ENCODE assay signal across 8 cellular contexts in genomic region chr15:59174846-59175831, GRCh38. TPM values are rescaled to one million over a fixed set of nuclear protein-coding genes. Genes with fewer than 3 reads are reported as not detected.
DNase-seq lines count a peak whose midpoint lies in the region; ATAC-seq and TF ChIP-seq lines count a peak whose summit lies in the region.

No MANE protein-coding gene starts in this region.

- intact Hi-C loops in sciatic nerve (cut with DNase I), result no loop called here

- H3K9me3 ChIP-seq in Peyer's patch, result no peaks in the 10 kb centered on the region
- H3K9me3 ChIP-seq in right atrium auricular region, result no peaks in the 10 kb centered on the region

- TF ChIP-seq CTCF in Peyer's patch (IDR thresholded peaks at IDR 0.05), result peak in 5 of 6 experiments; percentile 9 to 81 (median 72)
- peak; percentile 36 to 73 for TF ChIP-seq CTCF in right atrium auricular region (IDR thresholded peaks at IDR 0.05)

- H3K36me3 ChIP-seq in Peyer's patch (peaks cover 0 to 80% (median 0%) of the 10 kb centered on the region in 3 donors), right atrium auricular region (peaks cover 21% of the 10 kb centered on the region)

- DNase-seq in NCI-H345 (lab: John Stamatoyannopoulos, UW) (peak; percentile 45), NCI-H345 treated with DMSO at 0.1 percent for 48 hours (lab: John Stamatoyannopoulos, UW; ENCODE audit: unreplicated experiment) (no peak), HT1080 (ENCODE audit: low read depth) (peak; percentile 81), Peyer's patch (peak; percentile 28 to 81 (median 65)), amniotic epithelial cell (ENCODE audit: low read depth) (peak; percentile 92), right atrium auricular region (ENCODE audit: low spot score) (peak; percentile 76), sciatic nerve (ENCODE audit: low spot score) (no peak)

- TF ChIP-seq POLR2A in Peyer's patch (IDR thresholded peaks at IDR 0.05), result no peak

- no peak overlapping the region for H3K4me3 ChIP-seq in Peyer's patch
- no peak overlapping the region for H3K4me3 ChIP-seq in right atrium auricular region

- peak overlapping the region; percentile 15 to 55 (median 26) for H3K27ac ChIP-seq in Peyer's patch
- H3K27ac ChIP-seq in right atrium auricular region, result peak overlapping the region in 1 of 2 donors; percentile 46

- ATAC-seq in sciatic nerve (peak; percentile 58), GM21737 (IDR thresholded peaks at IDR 0.05; ENCODE audit: unreplicated experiment) (no peak)

- H3K27me3 ChIP-seq in Peyer's patch (no peaks in the 10 kb centered on the region), right atrium auricular region (no peaks in the 10 kb centered on the region)

- H3K4me1 ChIP-seq in Peyer's patch (peaks cover 0 to 5% (median 1%) of the 10 kb centered on the region in 4 donors), right atrium auricular region (peaks cover 0 to 18% of the 10 kb centered on the region in 2 donors)

RNA-seq across cellular contexts. Expression of gene LDHAL6B, which starts 31.5 kb away (rescaled TPM):
- not detected in 2 replicates for total RNA-seq in HT1080 (2014; rRNA removed; shearing (Covaris generic))
- polyA plus RNA-seq in HT1080 (2015; cell fraction: cytosol; rRNA removed), result not detected in 2 replicates
- not detected in 2 replicates for polyA plus RNA-seq in HT1080 (2015; cell fraction: nucleus; rRNA removed)
- total RNA-seq in Peyer's patch, result not detected
- not detected for total RNA-seq in right atrium auricular region
- total RNA-seq in sciatic nerve, result not detected

Comparison
In these comparisons a context has a peak if more than half of its experiments do, and no peak if none do; other contexts are left out.
1. DNase-seq: peak in NCI-H345 (single experiment), HT1080 (single experiment), Peyer's patch (3 of 3), amniotic epithelial cell (single experiment) and right atrium auricular region (single experiment); none in NCI-H345 treated with DMSO at 0.1 percent for 48 hours (single experiment) and sciatic nerve (single experiment).